In genomic region chr16:9977333-9977897, GRCh38 we compare ENCODE assay signal across 21 cellular contexts.
"Had no signal": no experiment of that assay in that cellular context is flagged by ENCODE, and none has a peak within 500 bp of the region (broad histone marks: within the 10 kb centered on the region; RNA-seq: fewer than 3 reads in every experiment).

No MANE protein-coding gene starts in this region.

- H3K36me3 ChIP-seq: gastroesophageal sphincter, neural progenitor cell, thyroid gland had no signal

- H3K27ac ChIP-seq: coronary artery, gastroesophageal sphincter, neural progenitor cell, parathyroid adenoma, skin epidermis, thyroid gland had no signal

- H3K79me2 ChIP-seq: parathyroid adenoma had no signal

- H3K4me3 ChIP-seq: coronary artery, gastroesophageal sphincter, neural progenitor cell, skin epidermis, thyroid gland had no signal

- DNase-seq: activated CD4-positive, alpha-beta T cell treated with anti-CD3 and anti-CD28 coated beads for 36 hours; activated CD4-positive, alpha-beta T cell treated with anti-CD3 and anti-CD28 coated beads, Interleukin-2, amount 50 U/mL, for 4 hours; activated CD4-positive, CD25-positive, alpha-beta regulatory T cell; activated naive CD4-positive, alpha-beta T cell; activated T-cell treated with anti-CD3 and anti-CD28 coated beads for 4 hours; activated T-cell treated with anti-CD3 and anti-CD28 coated beads, Interleukin-2, amount 50 U/mL, for 72 hours; cerebellar nuclear complex; effector memory CD8-positive, alpha-beta T cell; erythroblast; natural killer cell; stimulated activated CD4-positive, alpha-beta T cell treated with anti-CD3 and anti-CD28 coated beads, Interleukin-12 subunit alpha, Interleukin-12 subunit beta, amount 100 ng/mL, for 4 hours; stimulated activated CD4-positive, alpha-beta T cell treated with anti-CD3 and anti-CD28 coated beads, Interleukin-4, amount 100 ng/mL, for 1 hour; stimulated activated naive CD8-positive, alpha-beta T cell treated with anti-CD3 and anti-CD28 coated beads, Interleukin-15, Interleukin-2, amounts not matched to agents 100 U/mL and 50 U/mL, for 24 hours; T-helper 1 cell; thyroid gland had no signal

- H3K9me3 ChIP-seq: gastroesophageal sphincter, thyroid gland had no signal

- H3K4me2 ChIP-seq: neural progenitor cell had no signal

- H2AFZ ChIP-seq: neural progenitor cell, parathyroid adenoma had no signal

- H3K4me1 ChIP-seq: gastroesophageal sphincter, neural progenitor cell, parathyroid adenoma, thyroid gland had no signal

- H3K27me3 ChIP-seq: gastroesophageal sphincter, neural progenitor cell, thyroid gland had no signal

- FAIRE-seq: keratinocyte had no signal
